Comparison of ENCODE assay signal across 8 cellular contexts in genomic region chr2:28398101-28398834, GRCh38. TPM values are rescaled to one million over a fixed set of nuclear protein-coding genes. Genes with fewer than 3 reads are reported as not detected.
A peak's percentile ranks its signal among the peaks of the same experiment; 100 is the strongest.
DNase-seq lines count a peak whose midpoint lies in the region; ATAC-seq, FAIRE-seq and TF ChIP-seq lines count a peak whose summit lies in the region.

No MANE protein-coding gene starts in this region.

- TF ChIP-seq POLR2A in K562 (conservative IDR thresholded peaks at IDR 0.05), result no peak

- H3K27ac Mint-ChIP-seq in activated CD4-positive, alpha-beta T cell treated with anti-CD3 and anti-CD28 coated beads for 36 hours, result peak overlapping the region; percentile 76

- FAIRE-seq in K562 (lab: Jason Lieb, UNC) (no peak), kidney (lab: Jason Lieb, UNC) (no peak)

- H3K9me3 ChIP-seq in K562 (replicated peaks; ENCODE audit: control insufficient read depth, insufficient read depth, low read depth, low read length) (no peaks in the 10 kb centered on the region), kidney (ENCODE audit: control insufficient read depth in 1 of 2, low read length in 2 of 2) (no peaks in the 10 kb centered on the region), thymus (ENCODE audit: control insufficient read depth) (no peaks in the 10 kb centered on the region), Karpas-422 (ENCODE audit: low read length) (no peaks in the 10 kb centered on the region)

- peak; percentile 48 for DNase-seq in activated CD4-positive, alpha-beta T cell treated with anti-CD3 and anti-CD28 coated beads for 36 hours
- no peak for DNase-seq in activated CD4-positive, alpha-beta T cell treated with anti-CD3 and anti-CD28 coated beads, Interleukin-2, amount 50 U/mL, for 48 hours
- DNase-seq in K562 (ENCODE audit: extremely low read depth in 1 of 4, low spot score in 3 of 4) (no peak), kidney (no peak), Karpas-422 (no peak), T-helper 9 cell (no peak)

- peak; percentile 22 for ATAC-seq in activated CD4-positive, alpha-beta T cell treated with anti-CD3 and anti-CD28 coated beads for 36 hours
- ATAC-seq in K562 (no peak), GM21786 (IDR thresholded peaks at IDR 0.05; ENCODE audit: unreplicated experiment) (no peak)

- POLR2A ChIA-PET in activated CD4-positive, alpha-beta T cell treated with anti-CD3 and anti-CD28 coated beads for 36 hours (lab: Charles Lee), result no interaction called here
- POLR2A ChIA-PET in K562 (lab: Yijun Ruan, JAX), result no interaction called here

- TF ChIP-seq RAD21 in K562 (CRISPR knock-in tag; conservative IDR thresholded peaks at IDR 0.05 in 1 of 2, IDR thresholded peaks at IDR 0.05 in 1 of 2), result no peak

- no peaks in the 10 kb centered on the region for H3K9me3 Mint-ChIP-seq in activated CD4-positive, alpha-beta T cell treated with anti-CD3 and anti-CD28 coated beads for 36 hours (ENCODE audit: low read depth)

- no peaks in the 10 kb centered on the region for H3K79me2 ChIP-seq in K562 (ENCODE audit: control insufficient read depth, insufficient read depth, low read length)
- H3K79me2 ChIP-seq in Karpas-422 (ENCODE audit: low read length), result no peaks in the 10 kb centered on the region

- H4K20me1 ChIP-seq in K562 (replicated peaks; ENCODE audit: control insufficient read depth, insufficient read depth, low read length) (no peaks in the 10 kb centered on the region), Karpas-422 (ENCODE audit: insufficient read depth, low read depth, low read length) (no peaks in the 10 kb centered on the region)

- no peaks in the 10 kb centered on the region for H3K36me3 ChIP-seq in K562 (ENCODE audit: control insufficient read depth, insufficient read depth, low read length)
- peaks cover 10 to 14% of the 10 kb centered on the region in 2 donors for H3K36me3 ChIP-seq in kidney (ENCODE audit: control insufficient read depth in 1 of 2, insufficient read depth in 2 of 2, low read length in 2 of 2)
- no peaks in the 10 kb centered on the region for H3K36me3 ChIP-seq in thymus (ENCODE audit: control insufficient read depth, insufficient read depth)
- H3K36me3 ChIP-seq in Karpas-422 (ENCODE audit: insufficient read depth, low read length), result no peaks in the 10 kb centered on the region

- H3K4me1 Mint-ChIP-seq in activated CD4-positive, alpha-beta T cell treated with anti-CD3 and anti-CD28 coated beads for 36 hours, result peaks cover 59% of the 10 kb centered on the region

- H3K4me3 Mint-ChIP-seq in activated CD4-positive, alpha-beta T cell treated with anti-CD3 and anti-CD28 coated beads for 36 hours, result no peak overlapping the region

- no peak overlapping the region for H2AFZ ChIP-seq in K562 (ENCODE audit: low read depth, low read length)
- H2AFZ ChIP-seq in Karpas-422 (ENCODE audit: low read length), result no peak overlapping the region

- H3K27ac ChIP-seq in K562 (ENCODE audit: extremely low read depth, low read depth, low read length), result no peak overlapping the region
- peak overlapping the region in 1 of 2 donors; percentile 74 for H3K27ac ChIP-seq in kidney (ENCODE audit: low read depth in 2 of 2, low read length in 2 of 2)
- peak overlapping the region; percentile 72 for H3K27ac ChIP-seq in thymus (ENCODE audit: low read depth)
- H3K27ac ChIP-seq in Karpas-422 (ENCODE audit: low read length), result no peak overlapping the region

- H3K27me3 ChIP-seq in K562 (ENCODE audit: control insufficient read depth in 2 of 2, insufficient read depth in 2 of 2, low read length in 2 of 2), result peaks cover 14 to 46% of the 10 kb centered on the region in 2 experiments
- H3K27me3 ChIP-seq in thymus (ENCODE audit: control insufficient read depth, insufficient read depth), result peaks cover 22% of the 10 kb centered on the region
- H3K27me3 ChIP-seq in Karpas-422 (ENCODE audit: low read length), result no peaks in the 10 kb centered on the region

- H3K9me1 ChIP-seq in K562 (ENCODE audit: control insufficient read depth, insufficient read depth, low read length), result no peaks in the 10 kb centered on the region

- H3K4me3 ChIP-seq in K562 (no peak overlapping the region), kidney (ENCODE audit: low read length in 2 of 2) (peak overlapping the region; percentile 32 to 33), thymus (ENCODE audit: low read length) (no peak overlapping the region), Karpas-422 (ENCODE audit: low read length) (no peak overlapping the region)

- no peaks in the 10 kb centered on the region for H3K27me3 Mint-ChIP-seq in activated CD4-positive, alpha-beta T cell treated with anti-CD3 and anti-CD28 coated beads for 36 hours

- H3K36me3 Mint-ChIP-seq in activated CD4-positive, alpha-beta T cell treated with anti-CD3 and anti-CD28 coated beads for 36 hours (ENCODE audit: low read depth), result peaks cover 54% of the 10 kb centered on the region

- H3K9ac ChIP-seq in K562 (ENCODE audit: insufficient read depth in 1 of 2, low read depth in 2 of 2, low read length in 2 of 2) (no peak overlapping the region), kidney (ENCODE audit: low read length in 2 of 2) (peak overlapping the region; percentile 28 to 74), Karpas-422 (ENCODE audit: low read length) (no peak overlapping the region)

- no peak for TF ChIP-seq EP300 in K562 (IDR thresholded peaks at IDR 0.05; ENCODE audit: low read length)

- no peak overlapping the region for H3K4me2 ChIP-seq in K562 (ENCODE audit: insufficient read depth, low read length)
- H3K4me2 ChIP-seq in Karpas-422 (ENCODE audit: low read depth, low read length, poor library complexity, severe bottlenecking), result no peak overlapping the region

- in situ Hi-C loops in K562 (cut with MboI), result no loop called here

- intact Hi-C loops in activated CD4-positive, alpha-beta T cell treated with anti-CD3 and anti-CD28 coated beads for 36 hours (cut with DNase I, micrococcal nuclease), result loop anchor here (10.0 kb wide), 2 partner anchors 243 to 1183 kb away; partner anchors contain the start of genes ATRAID (in 1 of the 2), CAD (in 1 of the 2) and SLC5A6 (in 1 of the 2)
- intact Hi-C loops in K562 (cut with micrococcal nuclease), result loop anchor here (5.0 to 10.0 kb wide), 3 partner anchors 241 to 673 kb away; partner anchors contain the start of genes BABAM2 and RBKS
- intact Hi-C loops in kidney (cut with DNase I), result no loop called here

- CTCF ChIA-PET in activated CD4-positive, alpha-beta T cell treated with anti-CD3 and anti-CD28 coated beads for 36 hours (lab: Charles Lee), result no interaction called here
- CTCF ChIA-PET in K562 (lab: Yijun Ruan, JAX; ENCODE audit: low intra/inter-chr PET ratio), result no interaction called here

- no peaks in the 10 kb centered on the region for H3K9me2 ChIP-seq in Karpas-422 (replicated peaks; ENCODE audit: insufficient read depth, low read length)

- WGBS in K562 (ENCODE audit: insufficient coverage, low coverage, missing lambda C conversion rate), result 29% methylated on average over 13 of the region's 13 CpGs
- 92% methylated on average over 13 of the region's 13 CpGs for WGBS in thymus

- BruUV-seq in K562 (replicated peaks; lab: Mats Ljungman, UMichigan), result no TSS peak

- TF ChIP-seq CTCF in K562 (IDR thresholded peaks at IDR 0.05 in 2 of 3, conservative IDR thresholded peaks at IDR 0.05 in 1 of 3; ENCODE audit: insufficient read depth in 2 of 3, low read depth in 1 of 3, low read length in 3 of 3), result no peak
- TF ChIP-seq CTCF in kidney (IDR thresholded peaks at IDR 0.05; ENCODE audit: borderline replicate concordance, extremely low read depth, insufficient read depth), result no peak

- H3K4me1 ChIP-seq in K562 (replicated peaks in 1 of 2; ENCODE audit: control insufficient read depth in 2 of 2, insufficient read depth in 2 of 2, low read length in 2 of 2) (peaks cover 0 to 11% of the 10 kb centered on the region in 2 experiments; a peak in 3 of 5 replicates), kidney (ENCODE audit: control insufficient read depth in 1 of 2, insufficient read depth in 1 of 2, low read depth in 1 of 2, low read length in 2 of 2) (peaks cover 4 to 31% of the 10 kb centered on the region in 2 donors), thymus (ENCODE audit: control insufficient read depth, insufficient read depth, low read length) (peaks cover 8% of the 10 kb centered on the region), Karpas-422 (ENCODE audit: low read length) (peaks cover 5% of the 10 kb centered on the region)

TF ChIP-seq in K562, 482 proteins besides CTCF, POLR2A, EP300 and RAD21:
- TF ChIP-seq DMBX1 (CRISPR knock-in tag; IDR thresholded peaks at IDR 0.05; ENCODE audit: borderline replicate concordance), result no peak
- peak; percentile 37; the same call in 1 of the 2 replicates for TF ChIP-seq NFIC (IDR thresholded peaks at IDR 0.05)

RNA-seq across cellular contexts. Expression of gene FOSL2, which starts 5.6 kb away (rescaled TPM):
- 100 to 1,000 TPM; 135 to 225 TPM for total RNA-seq in activated CD4-positive, alpha-beta T cell treated with anti-CD3 and anti-CD28 coated beads for 36 hours
- 0.77 and 2.2 TPM in 2 replicates for total RNA-seq in K562 (2011; cell fraction: chromatin; rRNA removed; ENCODE audit: low replicate concordance)
- 1.4 and 1.5 TPM in 2 replicates for total RNA-seq in K562 (2011; cell fraction: nucleolus; rRNA removed)
- 0.99 and 1.5 TPM in 2 replicates for total RNA-seq in K562 (2011; cell fraction: nucleoplasm; rRNA removed)
- total RNA-seq in K562 (2014; rRNA removed) (0.86 and 1.4 TPM in 2 replicates), K562 (2014; rRNA removed; fragmentation: Illumina TruSeq; extraction: Trizol) (0.45 and 0.51 TPM in 2 replicates), K562 (2015; rRNA removed; fragmentation: Illumina TruSeq; extraction: Trizol) (1.4 and 1.6 TPM in 2 replicates), K562 (2021) (2.9 and 3.1 TPM in 2 replicates), kidney (149 TPM)
- polyA plus RNA-seq in K562 (2011; rRNA removed) (0.31 and 0.57 TPM in 2 replicates), K562 (2014; fragmentation: Illumina TruSeq; extraction: Trizol) (0.80 and 0.86 TPM in 2 replicates), K562 (2014; fragmentation: Nextera tagmentation; extraction: Ambion mirVana) (under 1 TPM; 0.04 to 0.07 TPM), K562 (2014; rRNA removed) (0.88 and 0.91 TPM in 2 replicates), kidney (ENCODE audit: insufficient read depth, low read depth, low replicate concordance) (20.6 TPM), thymus (37.1 TPM)
- 0.34 and 0.51 TPM in 2 replicates for polyA plus RNA-seq in K562 (2011; cell fraction: cytosol; rRNA removed)
- 0.77 and 1.00 TPM in 2 replicates for polyA plus RNA-seq in K562 (2011; cell fraction: nucleus; rRNA removed)
- 2.4 and 4.6 TPM in 2 replicates for polyA plus RNA-seq in K562 (2012)
- polyA minus RNA-seq in K562 (2011; rRNA and poly(A)+ RNA removed), result 0.35 and 0.51 TPM in 2 replicates
- polyA minus RNA-seq in K562 (2011; cell fraction: cytosol; rRNA and poly(A)+ RNA removed), result 0.76 and 1.3 TPM in 2 replicates
- polyA minus RNA-seq in K562 (2011; cell fraction: nucleus; rRNA and poly(A)+ RNA removed), result 1.1 and 1.4 TPM in 2 replicates
- total RNA-seq in Karpas-422 (2014; rRNA removed; shearing (Covaris generic); ENCODE audit: low replicate concordance), result 0.30 and 0.61 TPM in 2 replicates

Comparison
In these comparisons a context has a peak if more than half of its experiments do, and no peak if none do; other contexts are left out.
1. H3K4me3 ChIP-seq: peak in kidney (2 of 2); none in K562 (single experiment), thymus (single experiment) and Karpas-422 (single experiment).
2. H3K9ac ChIP-seq: peak in kidney (2 of 2); none in K562 (0 of 2) and Karpas-422 (single experiment).
3. RNA of gene FOSL2, which starts 5.6 kb away (total RNA-seq): 135 to 225 TPM in activated CD4-positive, alpha-beta T cell treated with anti-CD3 and anti-CD28 coated beads for 36 hours and 149 TPM in kidney (single experiment); 0.45 to 3.1 TPM in K562 and 0.30 to 0.61 TPM in Karpas-422; every median in the first group is over 10 times any median in the second.